26 cellular contexts compared by ENCODE assay signal in genomic region chr6:144877118-144877517, GRCh38.
"Had no signal": no experiment of that assay in that cellular context is flagged by ENCODE, and none has a peak within 500 bp of the region (broad histone marks: within the 10 kb centered on the region; RNA-seq: fewer than 3 reads in every experiment).

No MANE protein-coding gene starts in this region.

- H3K27me3 ChIP-seq: gastrocnemius medialis, left lung had no signal

- H3K27ac ChIP-seq: epithelial cell of prostate, esophagus squamous epithelium, gastrocnemius medialis, heart right ventricle, left lung, lower lobe of right lung had no signal

- H3K4me1 ChIP-seq: esophagus squamous epithelium, gastrocnemius medialis, heart right ventricle, left lung, lower lobe of right lung had no signal

- ATAC-seq: effector memory CD8-positive, alpha-beta T cell; esophagus mucosa; gastrocnemius medialis; heart right ventricle; left cardiac atrium; left lung; left ventricle myocardium superior; lower lobe of right lung; mucosa of descending colon; naive thymus-derived CD8-positive, alpha-beta T cell had no signal

- DNase-seq: cortex of kidney; effector CD8-positive, alpha-beta T cell; effector memory CD8-positive, alpha-beta T cell; endodermal cell; erythroblast; esophagus squamous epithelium; foreskin fibroblast; foreskin melanocyte; gastrocnemius medialis; glutamatergic neuron; head of caudate nucleus; heart right ventricle; hippocampal formation; left cardiac atrium; left lung; left ventricle myocardium superior; lower lobe of right lung; mesenchymal stem cell; mucosa of descending colon; naive B cell; naive thymus-derived CD8-positive, alpha-beta T cell had no signal

- H3K36me3 ChIP-seq: esophagus squamous epithelium, gastrocnemius medialis, heart right ventricle, left lung, lower lobe of right lung had no signal

- H3K9me3 ChIP-seq: esophagus squamous epithelium, gastrocnemius medialis, left lung, lower lobe of right lung, mucosa of descending colon had no signal

- FAIRE-seq: endometrium, islet of Langerhans, keratinocyte had no signal

- H3K4me3 ChIP-seq: esophagus squamous epithelium, gastrocnemius medialis, heart right ventricle, left lung, lower lobe of right lung, mucosa of descending colon had no signal
